ENCODE assay signal across 8 cellular contexts in the genomic region with DNA sequence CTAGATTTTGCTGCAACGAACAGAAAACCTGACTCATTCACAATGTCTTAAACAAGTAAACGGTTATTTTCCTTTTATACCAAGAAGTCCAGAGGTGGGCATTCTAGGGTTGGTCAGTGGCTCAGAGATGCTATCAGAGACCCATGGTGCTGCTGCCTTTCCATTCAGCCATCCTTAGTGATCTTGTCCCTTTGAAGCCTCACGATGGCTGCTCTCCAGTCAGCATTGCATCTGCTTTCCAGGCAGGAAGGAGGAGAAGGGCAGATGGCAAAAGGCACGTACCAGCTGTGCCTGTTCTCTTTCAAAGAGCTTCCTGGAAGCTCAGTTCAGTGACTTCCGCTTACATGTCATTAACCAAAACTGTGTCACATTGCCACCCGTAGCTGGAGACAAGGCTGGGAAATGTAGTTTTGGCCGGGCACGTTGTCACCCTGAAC. TPM values are rescaled to one million over a fixed set of nuclear protein-coding genes. Genes with fewer than 3 reads are reported as not detected.
A peak's percentile ranks its signal among the peaks of the same experiment; 100 is the strongest.
DNase-seq lines count a peak whose midpoint lies in the region; ATAC-seq, FAIRE-seq and TF ChIP-seq lines count a peak whose summit lies in the region.

No MANE protein-coding gene starts in this region.

- H3K4me1 ChIP-seq in left ventricle myocardium inferior (peaks cover 44% of the 10 kb centered on the region), neural progenitor cell (peaks cover 10% of the 10 kb centered on the region)

- H3K36me3 Mint-ChIP-seq in neural progenitor cell (peaks cover 5% of the 10 kb centered on the region), progenitor cell of endocrine pancreas (ENCODE audit: insufficient read depth) (no peaks in the 10 kb centered on the region)

- H3K9me3 Mint-ChIP-seq in neural progenitor cell (peaks cover under 1% of the 10 kb centered on the region), progenitor cell of endocrine pancreas (ENCODE audit: low read depth) (no peaks in the 10 kb centered on the region)

- TF ChIP-seq CTCF in left ventricle myocardium inferior (IDR thresholded peaks at IDR 0.05; ENCODE audit: borderline replicate concordance) (no peak), neural progenitor cell (IDR thresholded peaks at IDR 0.05) (no peak), progenitor cell of endocrine pancreas (IDR thresholded peaks at IDR 0.05; ENCODE audit: unreplicated experiment) (no peak)

- H3K9ac ChIP-seq in neural progenitor cell: no peak overlapping the region

- peak; percentile 91 for FAIRE-seq in GM18507 (lab: Jason Lieb, UNC)

- intact Hi-C loops in left ventricle myocardium inferior (cut with micrococcal nuclease): no loop called here

- H3K27me3 Mint-ChIP-seq in neural progenitor cell (ENCODE audit: insufficient read depth, low read depth) (peaks cover 2% of the 10 kb centered on the region), progenitor cell of endocrine pancreas (no peaks in the 10 kb centered on the region)

- H3K79me2 ChIP-seq in neural progenitor cell (ENCODE audit: low read depth): peaks cover 91% of the 10 kb centered on the region

- H3K36me3 ChIP-seq in left ventricle myocardium inferior: no peaks in the 10 kb centered on the region
- no peaks in the 10 kb centered on the region for H3K36me3 ChIP-seq in neural progenitor cell

- H3K4me1 Mint-ChIP-seq in neural progenitor cell: peaks cover 19% of the 10 kb centered on the region
- H3K4me1 Mint-ChIP-seq in progenitor cell of endocrine pancreas (ENCODE audit: low read depth): peaks cover 3% of the 10 kb centered on the region

- peak overlapping the region; percentile 56 for H3K27ac ChIP-seq in left ventricle myocardium inferior (replicated peaks)
- no peak overlapping the region for H3K27ac ChIP-seq in neural progenitor cell

- H3K27me3 ChIP-seq in left ventricle myocardium inferior (ENCODE audit: low read depth) (no peaks in the 10 kb centered on the region), neural progenitor cell (no peaks in the 10 kb centered on the region)

- no peaks in the 10 kb centered on the region for H3K9me3 ChIP-seq in left ventricle myocardium inferior (replicated peaks)
- H3K9me3 ChIP-seq in neural progenitor cell (ENCODE audit: low read depth): no peaks in the 10 kb centered on the region

- no peaks in the 10 kb centered on the region for H3F3A ChIP-seq in neural progenitor cell (ENCODE audit: low read depth)

- peak; percentile 80 for ATAC-seq in HG02610 (IDR thresholded peaks at IDR 0.05; ENCODE audit: unreplicated experiment)

- H3K27ac Mint-ChIP-seq in neural progenitor cell: no peak overlapping the region
- H3K27ac Mint-ChIP-seq in progenitor cell of endocrine pancreas: no peak overlapping the region

- DNase-seq in GM18507 (ENCODE audit: extremely low spot score, insufficient read length, low read depth) (peak; percentile 35), NCI-H2171 (lab: John Stamatoyannopoulos, UW) (peak; percentile 93), activated T-cell treated with anti-CD3 and anti-CD28 coated beads for 1 hour (ENCODE audit: low read depth) (peak; percentile 20), left ventricle myocardium inferior (no peak), neural progenitor cell (ENCODE audit: low spot score) (no peak), progenitor cell of endocrine pancreas (ENCODE audit: low spot score, unreplicated experiment) (no peak)
- peak; percentile 53 for DNase-seq in stimulated activated CD4-positive, alpha-beta T cell treated with anti-CD3 and anti-CD28 coated beads, Interleukin-4, amount 100 ng/mL, for 24 hours

- peaks cover 49% of the 10 kb centered on the region for H4K20me1 ChIP-seq in neural progenitor cell (ENCODE audit: low read depth)

- H3K4me3 Mint-ChIP-seq in neural progenitor cell: no peak overlapping the region
- no peak overlapping the region for H3K4me3 Mint-ChIP-seq in progenitor cell of endocrine pancreas (ENCODE audit: low read depth)

- H2AFZ ChIP-seq in neural progenitor cell (replicated peaks): no peak overlapping the region

- H3K4me2 ChIP-seq in neural progenitor cell: no peak overlapping the region

- H3K4me3 ChIP-seq in left ventricle myocardium inferior: peak overlapping the region; percentile 46
- H3K4me3 ChIP-seq in neural progenitor cell: no peak overlapping the region

RNA-seq across cellular contexts. Expression of gene WDFY2, which starts 30.1 kb away (rescaled TPM):
- total RNA-seq in left ventricle myocardium inferior: 4.5 TPM
- total RNA-seq in neural progenitor cell (ENCODE audit: low replicate concordance): 18.3 and 18.4 TPM in 2 replicates
- 17.2 and 18.0 TPM in 2 replicates for total RNA-seq in progenitor cell of endocrine pancreas

Comparison
In these comparisons a context has a peak if more than half of its experiments do, and no peak if none do; other contexts are left out.
1. DNase-seq: peak in GM18507 (single experiment), NCI-H2171 (single experiment), activated T-cell treated with anti-CD3 and anti-CD28 coated beads for 1 hour (single experiment) and stimulated activated CD4-positive, alpha-beta T cell treated with anti-CD3 and anti-CD28 coated beads, Interleukin-4, amount 100 ng/mL, for 24 hours (single experiment); none in left ventricle myocardium inferior (single experiment), neural progenitor cell (single experiment) and progenitor cell of endocrine pancreas (single experiment).